In genomic region chr4:6263541-6264540, GRCh38 we compare ENCODE assay signal across 8 cellular contexts. TPM values are rescaled to one million over a fixed set of nuclear protein-coding genes. Genes with fewer than 3 reads are reported as not detected.
DNase-seq lines count a peak whose midpoint lies in the region; ATAC-seq, FAIRE-seq and TF ChIP-seq lines count a peak whose summit lies in the region.

No MANE protein-coding gene starts in this region.

- H3K9me3 ChIP-seq in A549 (no peaks in the 10 kb centered on the region), SK-N-SH (no peaks in the 10 kb centered on the region)

- H3K9ac ChIP-seq in SK-N-SH, result no peak overlapping the region

- no peak overlapping the region for H3K4me3 ChIP-seq in A549
- H3K4me3 ChIP-seq in SK-N-SH (ENCODE audit: low read depth in 2 of 2, low read length in 1 of 2), result no peak overlapping the region
- no peak overlapping the region for H3K4me3 ChIP-seq in fibroblast of villous mesenchyme (ENCODE audit: low read depth, low read length)
- H3K4me3 ChIP-seq in retinal pigment epithelial cell (ENCODE audit: low read length), result no peak overlapping the region

- no peaks in the 10 kb centered on the region for H3F3A ChIP-seq in SK-N-SH (replicated peaks; ENCODE audit: insufficient read depth)

- peak in 1 of 2 experiments; percentile 43 for DNase-seq in A549 (ENCODE audit: low read depth in 1 of 2, low spot score in 1 of 2)
- DNase-seq in GM10266 (ENCODE audit: extremely low spot score), result peak; percentile 54
- peak; percentile 69 for DNase-seq in SK-N-SH
- peak; percentile 75 for DNase-seq in fibroblast of villous mesenchyme (ENCODE audit: low read depth)
- no peak for DNase-seq in retinal pigment epithelial cell (ENCODE audit: low read depth)
- DNase-seq in NCI-H446 (lab: John Stamatoyannopoulos, UW), result no peak
- no peak for DNase-seq in superior temporal gyrus (ENCODE audit: extremely low spot score)

- TF ChIP-seq EP300 in A549 (IDR thresholded peaks at IDR 0.05), result no peak
- no peak for TF ChIP-seq EP300 in SK-N-SH (IDR thresholded peaks at IDR 0.05; ENCODE audit: borderline replicate concordance in 1 of 2, low read depth in 1 of 2, low read length in 1 of 2)

- H4K20me1 ChIP-seq in SK-N-SH (ENCODE audit: insufficient read depth), result no peaks in the 10 kb centered on the region

- TF ChIP-seq POLR2A in A549 (IDR thresholded peaks at IDR 0.05; ENCODE audit: low read length), result no peak

- FAIRE-seq in A549 (lab: Jason Lieb, UNC), result no peak

- H3K4me2 ChIP-seq in A549, result no peak overlapping the region
- H3K4me2 ChIP-seq in SK-N-SH, result no peak overlapping the region

- TF ChIP-seq RAD21 in A549 (conservative IDR thresholded peaks at IDR 0.05 in 1 of 2, IDR thresholded peaks at IDR 0.05 in 1 of 2), result peak; percentile 45 to 67; a peak in 4 of 5 replicates
- TF ChIP-seq RAD21 in SK-N-SH (IDR thresholded peaks at IDR 0.05; ENCODE audit: low read length), result peak; percentile 89

- peak; percentile 27; the same call in 2 of the 3 replicates for TF ChIP-seq CTCF in A549 (IDR thresholded peaks at IDR 0.05)
- peak; percentile 67 for TF ChIP-seq CTCF in GM10266 (IDR thresholded peaks at IDR 0.05; ENCODE audit: control insufficient read depth, insufficient read depth, low read depth, missing control alignments)
- TF ChIP-seq CTCF in SK-N-SH (IDR thresholded peaks at IDR 0.05), result peak; percentile 58
- TF ChIP-seq CTCF in fibroblast of villous mesenchyme (IDR thresholded peaks at IDR 0.05; ENCODE audit: insufficient read depth, low read depth, low read length), result peak; percentile 88
- TF ChIP-seq CTCF in retinal pigment epithelial cell (conservative IDR thresholded peaks at IDR 0.05; ENCODE audit: low read depth, low read length), result peak; percentile 83

- H3K9me2 ChIP-seq in SK-N-SH, result no peaks in the 10 kb centered on the region

- no peak overlapping the region for H2AFZ ChIP-seq in SK-N-SH (ENCODE audit: low read depth)

- H3K27ac ChIP-seq in A549 (no peak overlapping the region), SK-N-SH (ENCODE audit: low read depth in 2 of 2, low read length in 1 of 2) (no peak overlapping the region)

- H3K4me1 ChIP-seq in A549 (0 out of 3 replicates have a peak, but pooled peaks cover 1% of the 10 kb centered on the region), SK-N-SH (ENCODE audit: control insufficient read depth in 1 of 2, insufficient read depth in 2 of 2, low read depth in 1 of 2, low read length in 1 of 2) (peaks cover 0 to 2% of the 10 kb centered on the region in 2 experiments; a peak in 1 of 4 replicates)

- peak in 1 of 2 experiments; percentile 86; a peak in 3 of 6 replicates for ATAC-seq in A549
- no peak for ATAC-seq in HG03571 (IDR thresholded peaks at IDR 0.05; ENCODE audit: unreplicated experiment)

- POLR2A ChIA-PET in A549 (lab: Yijun Ruan, JAX) (no interaction called here), SK-N-SH (lab: Yijun Ruan, JAX) (interaction anchor here (0.7 kb wide), 1 partner anchor 64 kb away, joined by 4 read pairs; no protein-coding TSS in a partner anchor)

- H3K36me3 ChIP-seq in SK-N-SH (replicated peaks in 1 of 2; ENCODE audit: control insufficient read depth in 1 of 2, insufficient read depth in 2 of 2, low read length in 1 of 2), result no peaks in the 10 kb centered on the region

- no peaks in the 10 kb centered on the region for H3K79me2 ChIP-seq in SK-N-SH (ENCODE audit: insufficient read depth)

- WGBS in A549 (ENCODE audit: missing lambda C conversion rate), result 56% methylated on average over 13 of the region's 18 CpGs
- 44% methylated on average over 15 of the region's 18 CpGs for WGBS in SK-N-SH (ENCODE audit: low lambda C conversion rate)

- no peaks in the 10 kb centered on the region for H3K27me3 ChIP-seq in SK-N-SH (ENCODE audit: insufficient read depth)

- CTCF ChIA-PET in A549 (lab: Yijun Ruan, JAX), result interaction anchor here (0.8 to 17.5 kb wide), 6 partner anchors 13 to 64 kb away, joined by 3 to 408 read pairs (median 5); no protein-coding TSS in a partner anchor
- CTCF ChIA-PET in SK-N-SH (lab: Yijun Ruan, JAX), result interaction anchor here (0.7 to 37.6 kb wide), 14 partner anchors 13 to 286 kb away, joined by 3 to 1048 read pairs (median 4); no protein-coding TSS in a partner anchor

TF ChIP-seq in A549, 52 proteins besides CTCF, POLR2A, EP300 and RAD21:
- TF ChIP-seq SMC3 (IDR thresholded peaks at IDR 0.05), result peak; percentile 40; the same call in 2 of the 3 replicates
- TF ChIP-seq HOXB5 (CRISPR knock-in tag; IDR thresholded peaks at IDR 0.05), result no peak
- TF ChIP-seq NR3C1 (IDR thresholded peaks at IDR 0.05), result no peak
- no peak for TF ChIP-seq HDAC2 (IDR thresholded peaks at IDR 0.05)
- TF ChIP-seq KDM1A (IDR thresholded peaks at IDR 0.05; ENCODE audit: low read depth), result no peak
- TF ChIP-seq NPAS2 (CRISPR knock-in tag; IDR thresholded peaks at IDR 0.05; ENCODE audit: borderline replicate concordance), result no peak

TF ChIP-seq in SK-N-SH, 30 proteins besides CTCF, POLR2A, EP300 and RAD21:
- TF ChIP-seq SMC3 (IDR thresholded peaks at IDR 0.05; ENCODE audit: low read depth, low read length) (peak; percentile 98), TAF1 (IDR thresholded peaks at IDR 0.05; ENCODE audit: borderline replicate concordance, low read depth, low read length) (no peak)

RNA-seq across cellular contexts. Expression of gene WFS1, which starts 5.8 kb away (rescaled TPM):
- polyA plus RNA-seq in A549 (2011; rRNA removed) (8.8 and 12.0 TPM in 2 replicates), A549 (2017; fragmentation: RNase III; extraction: RNeasy Plus Mini Kit Qiagen cat#74134 plus additional on column Dnase treatment) (12.6 to 14.3 TPM (median 13.6 TPM) in 3 replicates), SK-N-SH (2012; rRNA removed) (15.8 and 18.7 TPM in 2 replicates)
- 12.9 and 16.8 TPM in 2 replicates for polyA plus RNA-seq in A549 (2012; cell fraction: cytosol; rRNA removed)
- 39.9 and 60.5 TPM in 2 replicates for polyA plus RNA-seq in A549 (2012; cell fraction: nucleus; rRNA removed)
- 9.0 and 14.9 TPM in 2 replicates for polyA minus RNA-seq in A549 (2011; rRNA and poly(A)+ RNA removed)
- 6.5 and 10.4 TPM in 2 replicates for polyA plus RNA-seq in SK-N-SH (2012; cell fraction: cytosol; rRNA removed)
- 24.9 and 27.7 TPM in 2 replicates for polyA plus RNA-seq in SK-N-SH (2012; cell fraction: nucleus; rRNA removed)
- 39.3 and 42.3 TPM in 2 replicates for total RNA-seq in fibroblast of villous mesenchyme

Comparison
In these comparisons a context has a peak if more than half of its experiments do, and no peak if none do; other contexts are left out.
1. DNase-seq: peak in GM10266 (single experiment), SK-N-SH (single experiment) and fibroblast of villous mesenchyme (single experiment); none in retinal pigment epithelial cell (single experiment), NCI-H446 (0 of 2) and superior temporal gyrus (single experiment).
2. CTCF ChIP-seq: peak in every context shown above with its lines; median percentile 88 in fibroblast of villous mesenchyme; 83 in retinal pigment epithelial cell; 67 in GM10266; 58 in SK-N-SH; 27 in A549.
3. Of the 12 proteins assayed by ChIP-seq in both A549 and SK-N-SH: peak only in A549: none; only in SK-N-SH: none; in both: CTCF, RAD21 and SMC3; in neither: 9.